Comparison of ENCODE assay signal across 1 cellular context in the genomic region with DNA sequence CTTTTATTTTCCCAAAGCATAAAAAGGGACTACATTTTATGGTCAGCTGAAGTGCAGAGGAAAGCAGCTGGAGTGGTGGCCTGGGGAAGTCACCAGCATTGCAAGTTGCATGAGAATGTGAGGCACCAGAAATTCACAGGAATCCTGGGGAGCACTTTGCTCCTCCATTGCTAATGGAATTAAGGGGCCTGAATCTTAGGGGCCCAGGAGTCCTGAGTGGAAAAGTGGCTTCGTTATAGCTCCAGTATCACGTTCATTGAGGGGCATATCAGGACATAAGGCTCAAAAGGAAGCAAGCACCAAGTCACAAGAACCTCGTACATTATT.
TF ChIP-seq lines count a peak whose summit lies in the region.

No MANE protein-coding gene starts in this region.

TF ChIP-seq in GM23338, 12 proteins besides CTCF, POLR2A, EP300 and RAD21 (continued from another document):
- TF ChIP-seq ZNF462 (CRISPR knock-in tag; IDR thresholded peaks at IDR 0.05) (no peak), ZNF114 (CRISPR knock-in tag; IDR thresholded peaks at IDR 0.05) (no peak), ZNF331 (CRISPR knock-in tag; IDR thresholded peaks at IDR 0.05; ENCODE audit: low read depth) (no peak), EZH2phosphoT487 (IDR thresholded peaks at IDR 0.05; ENCODE audit: unreplicated experiment) (no peak)
